ENCODE assay signal across 1 cellular context in the genomic region with DNA sequence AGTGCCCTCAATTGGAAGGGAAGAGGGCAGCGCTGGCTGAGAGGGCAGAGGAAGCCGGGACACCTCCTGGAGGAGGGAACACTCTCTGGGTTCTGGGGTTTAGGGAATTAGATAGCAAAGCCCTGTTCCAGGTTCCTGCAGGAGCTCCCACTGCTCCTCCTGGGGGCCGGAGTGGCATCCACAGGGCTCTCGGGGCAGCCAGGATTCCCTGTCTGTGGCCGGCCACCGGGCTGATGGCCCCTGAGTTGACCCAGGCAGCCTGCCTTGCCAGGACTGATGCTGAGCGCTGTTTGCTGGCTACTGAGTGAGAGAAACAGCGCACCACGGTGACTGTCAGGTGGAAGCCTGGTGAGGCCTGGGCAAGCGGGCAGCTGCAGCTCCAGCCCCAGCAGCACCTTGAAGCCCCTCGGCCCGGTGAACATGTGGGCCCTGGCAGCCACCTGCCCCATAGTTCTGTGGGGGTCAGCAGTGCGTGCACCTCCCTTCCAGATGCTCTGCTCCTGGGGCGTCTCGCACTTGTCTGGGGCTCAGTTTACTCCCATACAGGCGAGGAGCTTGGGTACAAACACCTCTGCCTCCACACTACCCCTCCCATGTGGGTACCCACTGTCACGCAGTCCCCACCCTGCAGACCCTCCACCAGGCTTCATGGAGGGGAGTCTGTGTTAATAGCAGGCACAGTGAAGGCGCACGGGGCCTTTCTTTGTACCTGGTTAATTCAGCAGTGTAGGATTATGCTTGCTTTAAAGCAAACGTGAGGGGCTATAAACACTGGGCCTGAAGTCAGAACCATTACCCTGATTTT.
A peak's percentile ranks its signal among the peaks of the same experiment; 100 is the strongest.
TF ChIP-seq lines count a peak whose summit lies in the region.

No MANE protein-coding gene starts in this region.

TF ChIP-seq in HepG2, 621 proteins besides CTCF, POLR2A, EP300 and RAD21 (continued from another document):
- no peak for TF ChIP-seq SNAPC4 (CRISPR knock-in tag; IDR thresholded peaks at IDR 0.05)
- no peak for TF ChIP-seq MBNL3 (CRISPR knock-in tag; conservative IDR thresholded peaks at IDR 0.05)
- no peak; the same call in 1 of the 2 replicates for TF ChIP-seq EZH2 (conservative IDR thresholded peaks at IDR 0.05; ENCODE audit: low read depth, low read length)
- TF ChIP-seq ZNF543 (CRISPR knock-in tag; IDR thresholded peaks at IDR 0.05) = no peak
- TF ChIP-seq, protein P1, sequence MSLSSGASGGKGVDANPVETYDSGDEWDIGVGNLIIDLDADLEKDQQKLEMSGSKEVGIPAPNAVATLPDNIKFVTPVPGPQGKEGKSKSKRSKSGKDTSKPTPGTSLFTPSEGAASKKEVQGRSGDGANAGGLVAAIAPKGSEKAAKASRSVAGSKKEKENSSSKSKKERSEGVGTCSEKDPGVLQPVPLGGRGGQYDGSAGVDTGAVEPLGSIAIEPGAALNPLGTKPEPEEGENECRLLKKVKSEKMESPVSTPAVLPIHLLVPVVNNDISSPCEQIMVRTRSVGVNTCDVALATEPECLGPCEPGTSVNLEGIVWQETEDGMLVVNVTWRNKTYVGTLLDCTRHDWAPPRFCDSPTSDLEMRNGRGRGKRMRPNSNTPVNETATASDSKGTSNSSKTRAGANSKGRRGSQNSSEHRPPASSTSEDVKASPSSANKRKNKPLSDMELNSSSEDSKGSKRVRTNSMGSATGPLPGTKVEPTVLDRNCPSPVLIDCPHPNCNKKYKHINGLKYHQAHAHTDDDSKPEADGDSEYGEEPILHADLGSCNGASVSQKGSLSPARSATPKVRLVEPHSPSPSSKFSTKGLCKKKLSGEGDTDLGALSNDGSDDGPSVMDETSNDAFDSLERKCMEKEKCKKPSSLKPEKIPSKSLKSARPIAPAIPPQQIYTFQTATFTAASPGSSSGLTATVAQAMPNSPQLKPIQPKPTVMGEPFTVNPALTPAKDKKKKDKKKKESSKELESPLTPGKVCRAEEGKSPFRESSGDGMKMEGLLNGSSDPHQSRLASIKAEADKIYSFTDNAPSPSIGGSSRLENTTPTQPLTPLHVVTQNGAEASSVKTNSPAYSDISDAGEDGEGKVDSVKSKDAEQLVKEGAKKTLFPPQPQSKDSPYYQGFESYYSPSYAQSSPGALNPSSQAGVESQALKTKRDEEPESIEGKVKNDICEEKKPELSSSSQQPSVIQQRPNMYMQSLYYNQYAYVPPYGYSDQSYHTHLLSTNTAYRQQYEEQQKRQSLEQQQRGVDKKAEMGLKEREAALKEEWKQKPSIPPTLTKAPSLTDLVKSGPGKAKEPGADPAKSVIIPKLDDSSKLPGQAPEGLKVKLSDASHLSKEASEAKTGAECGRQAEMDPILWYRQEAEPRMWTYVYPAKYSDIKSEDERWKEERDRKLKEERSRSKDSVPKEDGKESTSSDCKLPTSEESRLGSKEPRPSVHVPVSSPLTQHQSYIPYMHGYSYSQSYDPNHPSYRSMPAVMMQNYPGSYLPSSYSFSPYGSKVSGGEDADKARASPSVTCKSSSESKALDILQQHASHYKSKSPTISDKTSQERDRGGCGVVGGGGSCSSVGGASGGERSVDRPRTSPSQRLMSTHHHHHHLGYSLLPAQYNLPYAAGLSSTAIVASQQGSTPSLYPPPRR (CRISPR knock-in tag; IDR thresholded peaks at IDR 0.05; ENCODE audit: borderline replicate concordance) = 0 out of 2 replicates have a peak, but pooled peaks have one; percentile 34
- TF ChIP-seq ZNF83 (CRISPR knock-in tag; IDR thresholded peaks at IDR 0.05; ENCODE audit: borderline replicate concordance) = no peak; the same call in 1 of the 2 replicates
- TF ChIP-seq FOXJ3 (CRISPR knock-in tag; IDR thresholded peaks at IDR 0.05; ENCODE audit: borderline replicate concordance) = no peak
- TF ChIP-seq ZNF660 (CRISPR knock-in tag; IDR thresholded peaks at IDR 0.05; ENCODE audit: borderline replicate concordance, low read depth) = no peak
- TF ChIP-seq NPAS2 (CRISPR knock-in tag; IDR thresholded peaks at IDR 0.05; ENCODE audit: borderline replicate concordance) = no peak
- TF ChIP-seq ZNF318 (CRISPR knock-in tag; IDR thresholded peaks at IDR 0.05) = peak; percentile 45; the same call in 1 of the 2 replicates
- no peak for TF ChIP-seq ZNF510 (CRISPR knock-in tag; IDR thresholded peaks at IDR 0.05; ENCODE audit: low read depth)
- TF ChIP-seq ZFX (CRISPR knock-in tag; IDR thresholded peaks at IDR 0.05; ENCODE audit: low read depth) = no peak
- TF ChIP-seq RFXANK (CRISPR knock-in tag; IDR thresholded peaks at IDR 0.05) = no peak
- TF ChIP-seq STAG1 (CRISPR knock-in tag; IDR thresholded peaks at IDR 0.05) = no peak
- no peak for TF ChIP-seq REL (CRISPR knock-in tag; conservative IDR thresholded peaks at IDR 0.05)
- no peak for TF ChIP-seq SAP130 (CRISPR knock-in tag; IDR thresholded peaks at IDR 0.05; ENCODE audit: low read depth)
- no peak for TF ChIP-seq ELF4 (CRISPR knock-in tag; IDR thresholded peaks at IDR 0.05; ENCODE audit: borderline replicate concordance)
- no peak for TF ChIP-seq ZBTB38 (CRISPR knock-in tag; IDR thresholded peaks at IDR 0.05)
- TF ChIP-seq ZBTB26 (CRISPR knock-in tag; IDR thresholded peaks at IDR 0.05; ENCODE audit: borderline replicate concordance) = no peak
- no peak for TF ChIP-seq ARID3A (IDR thresholded peaks at IDR 0.05; ENCODE audit: low read depth, low read length)
- TF ChIP-seq ZNF234 (CRISPR knock-in tag; conservative IDR thresholded peaks at IDR 0.05) = no peak
- TF ChIP-seq ZNF30 (CRISPR knock-in tag; IDR thresholded peaks at IDR 0.05) = no peak
- 0 out of 2 replicates have a peak, but pooled peaks have one; percentile 21 for TF ChIP-seq HNRNPL (IDR thresholded peaks at IDR 0.05; ENCODE audit: low read depth, low read length)
- TF ChIP-seq ZNF33A (CRISPR knock-in tag; IDR thresholded peaks at IDR 0.05; ENCODE audit: borderline replicate concordance) = no peak
- TF ChIP-seq, protein P2, sequence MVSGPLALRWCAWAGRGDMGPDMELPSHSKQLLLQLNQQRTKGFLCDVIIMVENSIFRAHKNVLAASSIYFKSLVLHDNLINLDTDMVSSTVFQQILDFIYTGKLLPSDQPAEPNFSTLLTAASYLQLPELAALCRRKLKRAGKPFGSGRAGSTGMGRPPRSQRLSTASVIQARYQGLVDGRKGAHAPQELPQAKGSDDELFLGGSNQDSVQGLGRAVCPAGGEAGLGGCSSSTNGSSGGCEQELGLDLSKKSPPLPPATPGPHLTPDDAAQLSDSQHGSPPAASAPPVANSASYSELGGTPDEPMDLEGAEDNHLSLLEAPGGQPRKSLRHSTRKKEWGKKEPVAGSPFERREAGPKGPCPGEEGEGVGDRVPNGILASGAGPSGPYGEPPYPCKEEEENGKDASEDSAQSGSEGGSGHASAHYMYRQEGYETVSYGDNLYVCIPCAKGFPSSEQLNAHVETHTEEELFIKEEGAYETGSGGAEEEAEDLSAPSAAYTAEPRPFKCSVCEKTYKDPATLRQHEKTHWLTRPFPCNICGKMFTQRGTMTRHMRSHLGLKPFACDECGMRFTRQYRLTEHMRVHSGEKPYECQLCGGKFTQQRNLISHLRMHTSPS (CRISPR knock-in tag; IDR thresholded peaks at IDR 0.05; ENCODE audit: low read depth) = 0 out of 2 replicates have a peak, but pooled peaks have one; percentile 34
- TF ChIP-seq ZBTB7A (CRISPR knock-in tag; IDR thresholded peaks at IDR 0.05) = no peak
- no peak for TF ChIP-seq SMYD3 (CRISPR knock-in tag; IDR thresholded peaks at IDR 0.05)
- TF ChIP-seq ZNF484 (CRISPR knock-in tag; IDR thresholded peaks at IDR 0.05; ENCODE audit: borderline replicate concordance, low read depth) = no peak
- no peak for TF ChIP-seq KLF11 (CRISPR knock-in tag; IDR thresholded peaks at IDR 0.05)
- no peak for TF ChIP-seq POGZ (CRISPR knock-in tag; IDR thresholded peaks at IDR 0.05)
